8 cellular contexts compared by ENCODE assay signal in genomic region chr22:41831383-41831782, GRCh38.
DNase-seq lines count a peak whose midpoint lies in the region; ATAC-seq and TF ChIP-seq lines count a peak whose summit lies in the region.

No MANE protein-coding gene starts in this region.

- DNase-seq in GDM1 (lab: John Stamatoyannopoulos, UW): peak; percentile 13
- peak; percentile 3 for DNase-seq in NCI-H2227 treated with DMSO at 0.1 percent for 48 hours (lab: John Stamatoyannopoulos, UW)
- DNase-seq in cerebellar cortex (ENCODE audit: low spot score): peak; percentile 41
- DNase-seq in NCI-H774 (lab: John Stamatoyannopoulos, UW): no peak

- H3K4me1 Mint-ChIP-seq in nephron: peaks cover 58% of the 10 kb centered on the region

- H3K36me3 Mint-ChIP-seq in nephron (ENCODE audit: low read depth): peaks cover 11% of the 10 kb centered on the region

- no peaks in the 10 kb centered on the region for H3K27me3 Mint-ChIP-seq in nephron (ENCODE audit: low read depth)

- H3K4me3 Mint-ChIP-seq in nephron: peak overlapping the region in 2 of 3 experiments; percentile 38 to 58

- no peak for TF ChIP-seq CTCF in nephron (IDR thresholded peaks at IDR 0.05; ENCODE audit: unreplicated experiment in 3 of 3)

- H3K27ac Mint-ChIP-seq in nephron: peak overlapping the region; percentile 98 to 100 (median 99)

- ATAC-seq in GM21786 (IDR thresholded peaks at IDR 0.05; ENCODE audit: unreplicated experiment): no peak
- ATAC-seq in HG03108 (IDR thresholded peaks at IDR 0.05; ENCODE audit: unreplicated experiment): no peak
- no peak for ATAC-seq in HG02763 (IDR thresholded peaks at IDR 0.05; ENCODE audit: unreplicated experiment)

- no peaks in the 10 kb centered on the region for H3K9me3 Mint-ChIP-seq in nephron
